1 cellular context compared by ENCODE assay signal in the genomic region with DNA sequence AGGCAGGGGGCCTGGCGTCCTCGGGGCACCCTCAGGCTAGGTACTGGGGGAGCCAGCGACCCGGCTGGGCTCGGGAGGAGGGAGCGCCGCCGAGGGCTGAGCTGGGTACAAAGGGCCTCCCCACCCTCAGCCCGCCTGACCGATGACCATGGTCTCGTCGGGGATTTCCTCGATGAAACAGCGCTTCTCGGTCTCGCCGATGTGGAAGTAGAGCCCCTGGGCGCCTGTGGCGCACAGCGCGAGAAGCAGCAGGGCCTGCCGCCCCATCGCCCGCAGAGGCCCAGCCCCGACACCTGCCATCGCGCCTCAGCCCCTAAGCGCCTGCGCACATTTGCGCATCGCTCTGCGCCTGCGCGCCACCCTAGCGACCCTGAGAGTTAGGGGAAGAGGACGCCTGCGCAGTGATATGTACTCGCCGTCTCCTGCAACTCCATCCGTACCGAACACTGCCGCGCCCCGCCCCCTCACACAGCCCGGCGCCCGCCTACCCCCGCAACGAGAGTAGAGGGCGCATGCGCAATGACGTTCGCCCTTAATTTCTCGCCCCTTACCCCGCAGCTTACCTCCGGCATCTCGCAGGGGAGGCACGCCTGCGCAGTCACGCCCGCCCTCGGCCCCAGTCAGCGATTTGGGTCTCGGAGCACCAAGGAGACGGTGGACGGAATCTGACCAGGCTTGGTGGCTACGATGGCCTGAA.
TF ChIP-seq lines count a peak whose summit lies in the region.

A gene (minus strand): TSS at position 325 of the 697 bp plus-strand sequence. CDS start 25 bp downstream, at position 300.

TF ChIP-seq in HepG2, 621 proteins besides CTCF, POLR2A, EP300 and RAD21 (continued from another document and continues in another):
- TF ChIP-seq, protein P1, sequence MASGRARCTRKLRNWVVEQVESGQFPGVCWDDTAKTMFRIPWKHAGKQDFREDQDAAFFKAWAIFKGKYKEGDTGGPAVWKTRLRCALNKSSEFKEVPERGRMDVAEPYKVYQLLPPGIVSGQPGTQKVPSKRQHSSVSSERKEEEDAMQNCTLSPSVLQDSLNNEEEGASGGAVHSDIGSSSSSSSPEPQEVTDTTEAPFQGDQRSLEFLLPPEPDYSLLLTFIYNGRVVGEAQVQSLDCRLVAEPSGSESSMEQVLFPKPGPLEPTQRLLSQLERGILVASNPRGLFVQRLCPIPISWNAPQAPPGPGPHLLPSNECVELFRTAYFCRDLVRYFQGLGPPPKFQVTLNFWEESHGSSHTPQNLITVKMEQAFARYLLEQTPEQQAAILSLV (CRISPR knock-in tag; IDR thresholded peaks at IDR 0.05; ENCODE audit: borderline replicate concordance) = peak; percentile 66; the same call in 1 of the 2 replicates
- TF ChIP-seq HNF4A (CRISPR knock-in tag; IDR thresholded peaks at IDR 0.05) = no peak; the same call in 1 of the 2 replicates
- TF ChIP-seq, protein P2, sequence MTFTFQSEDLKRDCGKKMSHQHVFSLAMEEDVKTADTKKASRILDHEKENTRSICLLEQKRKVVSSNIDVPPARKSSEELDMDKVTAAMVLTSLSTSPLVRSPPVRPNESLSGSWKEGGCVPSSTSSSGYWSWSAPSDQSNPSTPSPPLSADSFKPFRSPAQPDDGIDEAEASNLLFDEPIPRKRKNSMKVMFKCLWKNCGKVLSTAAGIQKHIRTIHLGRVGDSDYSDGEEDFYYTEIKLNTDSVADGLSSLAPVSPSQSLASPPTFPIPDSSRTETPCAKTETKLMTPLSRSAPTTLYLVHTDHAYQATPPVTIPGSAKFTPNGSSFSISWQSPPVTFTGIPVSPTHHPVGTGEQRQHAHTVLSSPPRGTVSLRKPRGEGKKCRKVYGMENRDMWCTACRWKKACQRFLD (CRISPR knock-in tag; IDR thresholded peaks at IDR 0.05; ENCODE audit: borderline replicate concordance) = peak; percentile 93; the same call in 1 of the 2 replicates
- TF ChIP-seq, protein P3, sequence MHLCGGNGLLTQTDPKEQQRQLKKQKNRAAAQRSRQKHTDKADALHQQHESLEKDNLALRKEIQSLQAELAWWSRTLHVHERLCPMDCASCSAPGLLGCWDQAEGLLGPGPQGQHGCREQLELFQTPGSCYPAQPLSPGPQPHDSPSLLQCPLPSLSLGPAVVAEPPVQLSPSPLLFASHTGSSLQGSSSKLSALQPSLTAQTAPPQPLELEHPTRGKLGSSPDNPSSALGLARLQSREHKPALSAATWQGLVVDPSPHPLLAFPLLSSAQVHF (CRISPR knock-in tag; IDR thresholded peaks at IDR 0.05) = peak; percentile 69; the same call in 1 of the 2 replicates
- 0 out of 2 replicates have a peak, but pooled peaks have one; percentile 25 for TF ChIP-seq ELF3 (CRISPR knock-in tag; IDR thresholded peaks at IDR 0.05)
- TF ChIP-seq LCORL (IDR thresholded peaks at IDR 0.05) = no peak
- peak; percentile 50 for TF ChIP-seq LCORL (CRISPR knock-in tag; IDR thresholded peaks at IDR 0.05)
- peak; percentile 86 for TF ChIP-seq ZNF329 (CRISPR knock-in tag; IDR thresholded peaks at IDR 0.05; ENCODE audit: low read depth)
- peak; percentile 28 for TF ChIP-seq ERF (CRISPR knock-in tag; IDR thresholded peaks at IDR 0.05)
- no peak for TF ChIP-seq NR2F6 (IDR thresholded peaks at IDR 0.05)
- TF ChIP-seq NR2F6 (CRISPR knock-in tag; IDR thresholded peaks at IDR 0.05) = peak; percentile 4; the same call in 1 of the 2 replicates
- peak; percentile 63; the same call in 1 of the 2 replicates for TF ChIP-seq YEATS2 (CRISPR knock-in tag; IDR thresholded peaks at IDR 0.05; ENCODE audit: borderline replicate concordance)
- TF ChIP-seq ATRX (CRISPR knock-in tag; IDR thresholded peaks at IDR 0.05; ENCODE audit: borderline replicate concordance) = no peak
- TF ChIP-seq, protein P4, sequence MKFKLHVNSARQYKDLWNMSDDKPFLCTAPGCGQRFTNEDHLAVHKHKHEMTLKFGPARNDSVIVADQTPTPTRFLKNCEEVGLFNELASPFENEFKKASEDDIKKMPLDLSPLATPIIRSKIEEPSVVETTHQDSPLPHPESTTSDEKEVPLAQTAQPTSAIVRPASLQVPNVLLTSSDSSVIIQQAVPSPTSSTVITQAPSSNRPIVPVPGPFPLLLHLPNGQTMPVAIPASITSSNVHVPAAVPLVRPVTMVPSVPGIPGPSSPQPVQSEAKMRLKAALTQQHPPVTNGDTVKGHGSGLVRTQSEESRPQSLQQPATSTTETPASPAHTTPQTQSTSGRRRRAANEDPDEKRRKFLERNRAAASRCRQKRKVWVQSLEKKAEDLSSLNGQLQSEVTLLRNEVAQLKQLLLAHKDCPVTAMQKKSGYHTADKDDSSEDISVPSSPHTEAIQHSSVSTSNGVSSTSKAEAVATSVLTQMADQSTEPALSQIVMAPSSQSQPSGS (CRISPR knock-in tag; IDR thresholded peaks at IDR 0.05) = peak; percentile 28; the same call in 1 of the 2 replicates
- TF ChIP-seq U2AF1 (optimal IDR thresholded peaks at IDR 0.05; ENCODE audit: low read depth, low read length) = no peak
- 0 out of 2 replicates have a peak, but pooled peaks have one; percentile 37 for TF ChIP-seq ARHGAP35 (CRISPR knock-in tag; IDR thresholded peaks at IDR 0.05; ENCODE audit: borderline replicate concordance)
- TF ChIP-seq, protein P5, sequence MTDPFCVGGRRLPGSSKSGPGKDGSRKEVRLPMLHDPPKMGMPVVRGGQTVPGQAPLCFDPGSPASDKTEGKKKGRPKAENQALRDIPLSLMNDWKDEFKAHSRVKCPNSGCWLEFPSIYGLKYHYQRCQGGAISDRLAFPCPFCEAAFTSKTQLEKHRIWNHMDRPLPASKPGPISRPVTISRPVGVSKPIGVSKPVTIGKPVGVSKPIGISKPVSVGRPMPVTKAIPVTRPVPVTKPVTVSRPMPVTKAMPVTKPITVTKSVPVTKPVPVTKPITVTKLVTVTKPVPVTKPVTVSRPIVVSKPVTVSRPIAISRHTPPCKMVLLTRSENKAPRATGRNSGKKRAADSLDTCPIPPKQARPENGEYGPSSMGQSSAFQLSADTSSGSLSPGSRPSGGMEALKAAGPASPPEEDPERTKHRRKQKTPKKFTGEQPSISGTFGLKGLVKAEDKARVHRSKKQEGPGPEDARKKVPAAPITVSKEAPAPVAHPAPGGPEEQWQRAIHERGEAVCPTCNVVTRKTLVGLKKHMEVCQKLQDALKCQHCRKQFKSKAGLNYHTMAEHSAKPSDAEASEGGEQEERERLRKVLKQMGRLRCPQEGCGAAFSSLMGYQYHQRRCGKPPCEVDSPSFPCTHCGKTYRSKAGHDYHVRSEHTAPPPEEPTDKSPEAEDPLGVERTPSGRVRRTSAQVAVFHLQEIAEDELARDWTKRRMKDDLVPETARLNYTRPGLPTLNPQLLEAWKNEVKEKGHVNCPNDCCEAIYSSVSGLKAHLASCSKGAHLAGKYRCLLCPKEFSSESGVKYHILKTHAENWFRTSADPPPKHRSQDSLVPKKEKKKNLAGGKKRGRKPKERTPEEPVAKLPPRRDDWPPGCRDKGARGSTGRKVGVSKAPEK (CRISPR knock-in tag; IDR thresholded peaks at IDR 0.05; ENCODE audit: borderline replicate concordance) = no peak
- TF ChIP-seq ZNF749 (CRISPR knock-in tag; IDR thresholded peaks at IDR 0.05; ENCODE audit: borderline replicate concordance) = 0 out of 2 replicates have a peak, but pooled peaks have one; percentile 71
- TF ChIP-seq HOXA5 (CRISPR knock-in tag; IDR thresholded peaks at IDR 0.05) = peak; percentile 84
- TF ChIP-seq, protein P6, sequence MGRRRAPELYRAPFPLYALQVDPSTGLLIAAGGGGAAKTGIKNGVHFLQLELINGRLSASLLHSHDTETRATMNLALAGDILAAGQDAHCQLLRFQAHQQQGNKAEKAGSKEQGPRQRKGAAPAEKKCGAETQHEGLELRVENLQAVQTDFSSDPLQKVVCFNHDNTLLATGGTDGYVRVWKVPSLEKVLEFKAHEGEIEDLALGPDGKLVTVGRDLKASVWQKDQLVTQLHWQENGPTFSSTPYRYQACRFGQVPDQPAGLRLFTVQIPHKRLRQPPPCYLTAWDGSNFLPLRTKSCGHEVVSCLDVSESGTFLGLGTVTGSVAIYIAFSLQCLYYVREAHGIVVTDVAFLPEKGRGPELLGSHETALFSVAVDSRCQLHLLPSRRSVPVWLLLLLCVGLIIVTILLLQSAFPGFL (CRISPR knock-in tag; IDR thresholded peaks at IDR 0.05) = no peak
- 0 out of 2 replicates have a peak, but pooled peaks have one; percentile 20 for TF ChIP-seq KMT2B (CRISPR knock-in tag; IDR thresholded peaks at IDR 0.05)
- TF ChIP-seq NFATC3 (CRISPR knock-in tag; IDR thresholded peaks at IDR 0.05) = no peak; the same call in 1 of the 2 replicates
- TF ChIP-seq, protein P7, sequence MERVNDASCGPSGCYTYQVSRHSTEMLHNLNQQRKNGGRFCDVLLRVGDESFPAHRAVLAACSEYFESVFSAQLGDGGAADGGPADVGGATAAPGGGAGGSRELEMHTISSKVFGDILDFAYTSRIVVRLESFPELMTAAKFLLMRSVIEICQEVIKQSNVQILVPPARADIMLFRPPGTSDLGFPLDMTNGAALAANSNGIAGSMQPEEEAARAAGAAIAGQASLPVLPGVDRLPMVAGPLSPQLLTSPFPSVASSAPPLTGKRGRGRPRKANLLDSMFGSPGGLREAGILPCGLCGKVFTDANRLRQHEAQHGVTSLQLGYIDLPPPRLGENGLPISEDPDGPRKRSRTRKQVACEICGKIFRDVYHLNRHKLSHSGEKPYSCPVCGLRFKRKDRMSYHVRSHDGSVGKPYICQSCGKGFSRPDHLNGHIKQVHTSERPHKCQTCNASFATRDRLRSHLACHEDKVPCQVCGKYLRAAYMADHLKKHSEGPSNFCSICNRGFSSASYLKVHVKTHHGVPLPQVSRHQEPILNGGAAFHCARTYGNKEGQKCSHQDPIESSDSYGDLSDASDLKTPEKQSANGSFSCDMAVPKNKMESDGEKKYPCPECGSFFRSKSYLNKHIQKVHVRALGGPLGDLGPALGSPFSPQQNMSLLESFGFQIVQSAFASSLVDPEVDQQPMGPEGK (CRISPR knock-in tag; IDR thresholded peaks at IDR 0.05) = peak; percentile 68; the same call in 1 of the 2 replicates
- 0 out of 2 replicates have a peak, but pooled peaks have one; percentile 57 for TF ChIP-seq ZFP37 (CRISPR knock-in tag; IDR thresholded peaks at IDR 0.05; ENCODE audit: borderline replicate concordance)
- TF ChIP-seq MYNN (CRISPR knock-in tag; IDR thresholded peaks at IDR 0.05; ENCODE audit: low read depth) = 0 out of 2 replicates have a peak, but pooled peaks have one; percentile 23
- no peak for TF ChIP-seq ZNF598 (CRISPR knock-in tag; IDR thresholded peaks at IDR 0.05; ENCODE audit: borderline replicate concordance)
- peak; percentile 89 for TF ChIP-seq SAFB2 (CRISPR knock-in tag; IDR thresholded peaks at IDR 0.05; ENCODE audit: borderline replicate concordance, low read depth)
- no peak for TF ChIP-seq PAWR (CRISPR knock-in tag; IDR thresholded peaks at IDR 0.05; ENCODE audit: borderline replicate concordance)
- 0 out of 2 replicates have a peak, but pooled peaks have one; percentile 30 for TF ChIP-seq HNRNPL (IDR thresholded peaks at IDR 0.05; ENCODE audit: low read depth, low read length)
- TF ChIP-seq KDM5A (IDR thresholded peaks at IDR 0.05; ENCODE audit: borderline replicate concordance, low read length) = peak; percentile 57; the same call in 1 of the 2 replicates
- TF ChIP-seq, protein P8, sequence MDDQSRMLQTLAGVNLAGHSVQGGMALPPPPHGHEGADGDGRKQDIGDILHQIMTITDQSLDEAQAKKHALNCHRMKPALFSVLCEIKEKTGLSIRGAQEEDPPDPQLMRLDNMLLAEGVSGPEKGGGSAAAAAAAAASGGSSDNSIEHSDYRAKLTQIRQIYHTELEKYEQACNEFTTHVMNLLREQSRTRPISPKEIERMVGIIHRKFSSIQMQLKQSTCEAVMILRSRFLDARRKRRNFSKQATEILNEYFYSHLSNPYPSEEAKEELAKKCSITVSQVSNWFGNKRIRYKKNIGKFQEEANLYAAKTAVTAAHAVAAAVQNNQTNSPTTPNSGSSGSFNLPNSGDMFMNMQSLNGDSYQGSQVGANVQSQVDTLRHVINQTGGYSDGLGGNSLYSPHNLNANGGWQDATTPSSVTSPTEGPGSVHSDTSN (CRISPR knock-in tag; IDR thresholded peaks at IDR 0.05; ENCODE audit: borderline replicate concordance) = no peak
- peak; percentile 64; the same call in 1 of the 2 replicates for TF ChIP-seq ZNF788 (CRISPR knock-in tag; IDR thresholded peaks at IDR 0.05; ENCODE audit: borderline replicate concordance)
- TF ChIP-seq ATF7-NPFF (CRISPR knock-in tag; IDR thresholded peaks at IDR 0.05; ENCODE audit: low read depth) = peak; percentile 54; the same call in 1 of the 2 replicates
- TF ChIP-seq RBAK (CRISPR knock-in tag; IDR thresholded peaks at IDR 0.05) = no peak
- TF ChIP-seq, protein P9, sequence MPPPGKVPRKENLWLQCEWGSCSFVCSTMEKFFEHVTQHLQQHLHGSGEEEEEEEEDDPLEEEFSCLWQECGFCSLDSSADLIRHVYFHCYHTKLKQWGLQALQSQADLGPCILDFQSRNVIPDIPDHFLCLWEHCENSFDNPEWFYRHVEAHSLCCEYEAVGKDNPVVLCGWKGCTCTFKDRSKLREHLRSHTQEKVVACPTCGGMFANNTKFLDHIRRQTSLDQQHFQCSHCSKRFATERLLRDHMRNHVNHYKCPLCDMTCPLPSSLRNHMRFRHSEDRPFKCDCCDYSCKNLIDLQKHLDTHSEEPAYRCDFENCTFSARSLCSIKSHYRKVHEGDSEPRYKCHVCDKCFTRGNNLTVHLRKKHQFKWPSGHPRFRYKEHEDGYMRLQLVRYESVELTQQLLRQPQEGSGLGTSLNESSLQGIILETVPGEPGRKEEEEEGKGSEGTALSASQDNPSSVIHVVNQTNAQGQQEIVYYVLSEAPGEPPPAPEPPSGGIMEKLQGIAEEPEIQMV (CRISPR knock-in tag; IDR thresholded peaks at IDR 0.05; ENCODE audit: low read depth) = peak; percentile 61; the same call in 1 of the 2 replicates
- no peak for TF ChIP-seq SOX6 (IDR thresholded peaks at IDR 0.05)
- no peak; the same call in 1 of the 2 replicates for TF ChIP-seq SOX6 (CRISPR knock-in tag; IDR thresholded peaks at IDR 0.05)
- TF ChIP-seq, protein P10, sequence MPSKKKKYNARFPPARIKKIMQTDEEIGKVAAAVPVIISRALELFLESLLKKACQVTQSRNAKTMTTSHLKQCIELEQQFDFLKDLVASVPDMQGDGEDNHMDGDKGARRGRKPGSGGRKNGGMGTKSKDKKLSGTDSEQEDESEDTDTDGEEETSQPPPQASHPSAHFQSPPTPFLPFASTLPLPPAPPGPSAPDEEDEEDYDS (CRISPR knock-in tag; IDR thresholded peaks at IDR 0.05) = peak; percentile 79
- TF ChIP-seq NR2F2 (IDR thresholded peaks at IDR 0.05; ENCODE audit: borderline replicate concordance, low read depth) = no peak
- peak; percentile 44; the same call in 1 of the 2 replicates for TF ChIP-seq RFXAP (CRISPR knock-in tag; IDR thresholded peaks at IDR 0.05; ENCODE audit: borderline replicate concordance)
- TF ChIP-seq MED13 (CRISPR knock-in tag; IDR thresholded peaks at IDR 0.05) = 0 out of 2 replicates have a peak, but pooled peaks have one; percentile 1
- TF ChIP-seq ZNF670 (CRISPR knock-in tag; IDR thresholded peaks at IDR 0.05; ENCODE audit: borderline replicate concordance) = 0 out of 2 replicates have a peak, but pooled peaks have one; percentile 11
- TF ChIP-seq, protein P11, sequence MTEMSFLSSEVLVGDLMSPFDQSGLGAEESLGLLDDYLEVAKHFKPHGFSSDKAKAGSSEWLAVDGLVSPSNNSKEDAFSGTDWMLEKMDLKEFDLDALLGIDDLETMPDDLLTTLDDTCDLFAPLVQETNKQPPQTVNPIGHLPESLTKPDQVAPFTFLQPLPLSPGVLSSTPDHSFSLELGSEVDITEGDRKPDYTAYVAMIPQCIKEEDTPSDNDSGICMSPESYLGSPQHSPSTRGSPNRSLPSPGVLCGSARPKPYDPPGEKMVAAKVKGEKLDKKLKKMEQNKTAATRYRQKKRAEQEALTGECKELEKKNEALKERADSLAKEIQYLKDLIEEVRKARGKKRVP (CRISPR knock-in tag; IDR thresholded peaks at IDR 0.05) = 0 out of 4 replicates have a peak, but pooled peaks of 1 of the 2 experiments have one; percentile 15
- TF ChIP-seq ZNF562 (CRISPR knock-in tag; IDR thresholded peaks at IDR 0.05; ENCODE audit: borderline replicate concordance) = no peak
- TF ChIP-seq KAT7 (CRISPR knock-in tag; IDR thresholded peaks at IDR 0.05; ENCODE audit: borderline replicate concordance) = 0 out of 2 replicates have a peak, but pooled peaks have one; percentile 65
